ENCODE assay signal across 8 cellular contexts in genomic region chr3:184176377-184177330, GRCh38. TPM values are rescaled to one million over a fixed set of nuclear protein-coding genes. Genes with fewer than 3 reads are reported as not detected.
DNase-seq lines count a peak whose midpoint lies in the region; FAIRE-seq and TF ChIP-seq lines count a peak whose summit lies in the region.

No MANE protein-coding gene starts in this region.

- no peaks in the 10 kb centered on the region for H3K27me3 ChIP-seq in astrocyte (ENCODE audit: insufficient read depth, low read length)

- DNase-seq in G401 (ENCODE audit: low spot score) = peak; percentile 38
- DNase-seq in NCI-H226 = peak; percentile 99
- DNase-seq in astrocyte (ENCODE audit: low read depth) = peak; percentile 90
- DNase-seq in hypothalamus (lab: John Stamatoyannopoulos, UW) = peak in 36 of 51 donors; percentile 6 to 65 (median 32)
- peak; percentile 71 for DNase-seq in pulmonary artery endothelial cell (ENCODE audit: low read depth, low spot score)
- DNase-seq in stimulated activated CD4-positive, alpha-beta T cell treated with anti-CD3 and anti-CD28 coated beads, Interleukin-12 subunit alpha, Interleukin-12 subunit beta, amount 100 ng/mL, for 4 hours = no peak
- no peak for DNase-seq in NCI-H345 treated with DMSO at 0.1 percent for 48 hours (lab: John Stamatoyannopoulos, UW; ENCODE audit: unreplicated experiment)
- no peak for DNase-seq in activated CD4-positive, alpha-beta T cell treated with anti-CD3 and anti-CD28 coated beads for 4 hours

- peak overlapping the region; percentile 92 for H3K27ac ChIP-seq in astrocyte (ENCODE audit: low read depth, low read length)

- in situ Hi-C loops in G401 (cut with HindIII; ENCODE audit: low sequenced_read_pairs) = no loop called here

- H3K4me1 Mint-ChIP-seq in astrocyte (ENCODE audit: low read depth, unreplicated experiment) = peaks cover 56% of the 10 kb centered on the region

- H3K4me3 ChIP-seq in astrocyte (ENCODE audit: insufficient read depth, low read depth, low read length) = peak overlapping the region; percentile 76

- H3K27ac Mint-ChIP-seq in astrocyte (ENCODE audit: unreplicated experiment) = peak overlapping the region; percentile 98

- H3K79me2 ChIP-seq in astrocyte (ENCODE audit: insufficient read depth, low read length) = peaks cover 69% of the 10 kb centered on the region

- H3K4me3 Mint-ChIP-seq in astrocyte (ENCODE audit: unreplicated experiment) = peak overlapping the region; percentile 97

- H3K9ac ChIP-seq in astrocyte (ENCODE audit: low read length) = peak overlapping the region; percentile 98

- H3K27me3 Mint-ChIP-seq in astrocyte (ENCODE audit: low read depth, unreplicated experiment) = no peaks in the 10 kb centered on the region

- no peak overlapping the region for H2AFZ ChIP-seq in astrocyte (ENCODE audit: low read depth, low read length)

- H4K20me1 ChIP-seq in astrocyte (ENCODE audit: insufficient read depth, low read length) = peaks cover 71% of the 10 kb centered on the region

- no peaks in the 10 kb centered on the region for H3K9me3 ChIP-seq in astrocyte (ENCODE audit: insufficient read depth, low read depth, low read length)

- H3K9me3 Mint-ChIP-seq in astrocyte (ENCODE audit: unreplicated experiment) = no peaks in the 10 kb centered on the region

- peaks cover 29% of the 10 kb centered on the region for H3K36me3 Mint-ChIP-seq in astrocyte (ENCODE audit: low read depth, unreplicated experiment)

- peaks cover 50% of the 10 kb centered on the region for H3K4me1 ChIP-seq in astrocyte (ENCODE audit: insufficient read depth, low read length)

- H3K36me3 ChIP-seq in astrocyte (ENCODE audit: insufficient read depth, low read length) = peaks cover 41% of the 10 kb centered on the region

- TF ChIP-seq CTCF in astrocyte (IDR thresholded peaks at IDR 0.05; ENCODE audit: insufficient read depth, low read depth, low read length) = no peak

- peak overlapping the region; percentile 94 for H3K4me2 ChIP-seq in astrocyte (ENCODE audit: low read length)

- FAIRE-seq in astrocyte (lab: Jason Lieb, UNC) = no peak

RNA-seq across cellular contexts. Expression of gene AP2M1, which starts 2.0 kb away (rescaled TPM):
- total RNA-seq in G401 (2014; rRNA removed; shearing (Covaris generic)) = 330 and 352 TPM in 2 replicates
- total RNA-seq in astrocyte = 603 and 613 TPM in 2 replicates
- 413 and 506 TPM in 2 replicates for total RNA-seq in pulmonary artery endothelial cell

RNA-seq across cellular contexts. Expression of gene ABCF3, which starts 9.3 kb away (rescaled TPM):
- 47.0 and 63.5 TPM in 2 replicates for total RNA-seq in G401 (2014; rRNA removed; shearing (Covaris generic))
- 61.1 and 70.9 TPM in 2 replicates for total RNA-seq in astrocyte
- total RNA-seq in pulmonary artery endothelial cell = 52.1 and 69.1 TPM in 2 replicates

RNA-seq across cellular contexts. Expression of gene DVL3, which starts 21.5 kb away (rescaled TPM):
- total RNA-seq in G401 (2014; rRNA removed; shearing (Covaris generic)) = 41.6 and 47.0 TPM in 2 replicates
- total RNA-seq in astrocyte = 107 and 110 TPM in 2 replicates
- 21.2 and 30.0 TPM in 2 replicates for total RNA-seq in pulmonary artery endothelial cell

RNA-seq across cellular contexts. Expression of gene EIF2B5, which starts 41.5 kb away (rescaled TPM):
- 64.3 and 64.9 TPM in 2 replicates for total RNA-seq in G401 (2014; rRNA removed; shearing (Covaris generic))
- 20.8 and 22.6 TPM in 2 replicates for total RNA-seq in astrocyte
- total RNA-seq in pulmonary artery endothelial cell = 41.0 and 53.0 TPM in 2 replicates

RNA-seq across cellular contexts. Expression of gene VWA5B2, which starts 52.7 kb away (rescaled TPM):
- total RNA-seq in G401 (2014; rRNA removed; shearing (Covaris generic)) = 0.20 and 0.43 TPM in 2 replicates
- 0.23 TPM in 1 of 2 replicates, not detected in the other for total RNA-seq in astrocyte
- not detected in 2 replicates for total RNA-seq in pulmonary artery endothelial cell

Comparison
In these comparisons a context has a peak if more than half of its experiments do, and no peak if none do; other contexts are left out.
1. DNase-seq: peak in G401 (single experiment), NCI-H226 (single experiment), astrocyte (single experiment), hypothalamus (36 of 51) and pulmonary artery endothelial cell (single experiment); none in stimulated activated CD4-positive, alpha-beta T cell treated with anti-CD3 and anti-CD28 coated beads, Interleukin-12 subunit alpha, Interleukin-12 subunit beta, amount 100 ng/mL, for 4 hours (single experiment), NCI-H345 treated with DMSO at 0.1 percent for 48 hours (single experiment) and activated CD4-positive, alpha-beta T cell treated with anti-CD3 and anti-CD28 coated beads for 4 hours (0 of 2).